Comparison of ENCODE assay signal across 8 cellular contexts in the genomic region with DNA sequence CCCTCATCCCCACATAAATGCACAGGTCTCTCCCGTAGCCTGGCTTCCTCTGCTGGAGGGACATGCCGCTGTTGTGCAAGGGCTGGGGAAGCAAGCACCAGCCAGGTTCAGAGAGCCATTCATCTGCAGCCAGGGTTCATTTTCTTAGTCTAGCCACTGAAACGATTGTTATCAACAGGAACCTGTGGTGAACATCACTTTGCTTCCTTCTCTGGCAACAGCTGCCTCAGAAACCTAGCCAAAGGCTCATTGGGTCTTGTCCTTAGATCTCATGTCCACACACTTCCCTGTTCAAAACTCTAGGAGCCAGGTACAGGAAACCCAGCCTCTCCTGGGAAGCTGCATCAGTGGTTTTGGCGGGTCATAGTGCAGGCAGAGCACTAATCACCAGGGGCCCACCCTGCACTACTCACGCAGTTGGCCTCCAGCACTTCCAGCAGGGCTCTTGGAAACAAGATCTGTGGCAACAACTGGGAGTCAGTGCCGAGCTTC. TPM values are rescaled to one million over a fixed set of nuclear protein-coding genes. Genes with fewer than 3 reads are reported as not detected.
DNase-seq lines count a peak whose midpoint lies in the region; ATAC-seq lines count a peak whose summit lies in the region.

No MANE protein-coding gene starts in this region.

- ATAC-seq in GM19043 (IDR thresholded peaks at IDR 0.05; ENCODE audit: low read depth, unreplicated experiment) (peak; percentile 61), HG03039 (IDR thresholded peaks at IDR 0.05; ENCODE audit: unreplicated experiment) (peak; percentile 41), esophagus mucosa (peak; percentile 83)

- H3K9me3 Mint-ChIP-seq in T-helper 2 cell treated with Interferon-gamma antibody and Interleukin-4, amounts not matched to agents 5 μg/mL and 100 μg/mL, for 36 hours: no peaks in the 10 kb centered on the region

- H3K27me3 Mint-ChIP-seq in T-helper 2 cell treated with Interferon-gamma antibody and Interleukin-4, amounts not matched to agents 5 μg/mL and 100 μg/mL, for 36 hours (ENCODE audit: low read depth): no peaks in the 10 kb centered on the region

- H3K36me3 Mint-ChIP-seq in T-helper 2 cell treated with Interferon-gamma antibody and Interleukin-4, amounts not matched to agents 5 μg/mL and 100 μg/mL, for 36 hours (ENCODE audit: low read depth): peaks cover 77% of the 10 kb centered on the region

- H3K4me3 Mint-ChIP-seq in T-helper 2 cell treated with Interferon-gamma antibody and Interleukin-4, amounts not matched to agents 5 μg/mL and 100 μg/mL, for 36 hours: peak overlapping the region; percentile 81

- peaks cover 70% of the 10 kb centered on the region for H3K4me1 Mint-ChIP-seq in T-helper 2 cell treated with Interferon-gamma antibody and Interleukin-4, amounts not matched to agents 5 μg/mL and 100 μg/mL, for 36 hours (ENCODE audit: low read depth)

- DNase-seq in T-helper 2 cell treated with Interferon-gamma antibody and Interleukin-4, amounts not matched to agents 5 μg/mL and 100 μg/mL, for 36 hours (ENCODE audit: low spot score): peak; percentile 70
- DNase-seq in stromal cell of bone marrow (ENCODE audit: low read depth) (peak; percentile 59), ecto neural progenitor cell (ENCODE audit: low spot score) (no peak), DMS53 treated with DMSO at 0.1 percent for 48 hours (lab: John Stamatoyannopoulos, UW; ENCODE audit: unreplicated experiment) (no peak), NCI-H2081 treated with DMSO at 0.1 percent for 48 hours (lab: John Stamatoyannopoulos, UW) (no peak)

- H3K27ac Mint-ChIP-seq in T-helper 2 cell treated with Interferon-gamma antibody and Interleukin-4, amounts not matched to agents 5 μg/mL and 100 μg/mL, for 36 hours: peak overlapping the region; percentile 87

RNA-seq across cellular contexts. Expression of gene OXNAD1, which starts 47.0 kb away (rescaled TPM):
- 11.0 TPM for total RNA-seq in esophagus mucosa

RNA-seq across cellular contexts. Expression of gene DPH3, which starts 47.3 kb away (rescaled TPM):
- total RNA-seq in esophagus mucosa: 12.2 TPM

Comparison
In these comparisons a context has a peak if more than half of its experiments do, and no peak if none do; other contexts are left out.
1. DNase-seq: peak in T-helper 2 cell treated with Interferon-gamma antibody and Interleukin-4, amounts not matched to agents 5 μg/mL and 100 μg/mL, for 36 hours (single experiment) and stromal cell of bone marrow (single experiment); none in ecto neural progenitor cell (single experiment), DMS53 treated with DMSO at 0.1 percent for 48 hours (single experiment) and NCI-H2081 treated with DMSO at 0.1 percent for 48 hours (single experiment).
2. Peak in every context shown above with its lines, with median percentiles within 50 percentile points of each other: ATAC-seq.